In genomic region chr5:17482784-17483183, GRCh38 we compare ENCODE assay signal across 24 cellular contexts.
"Had no signal": no experiment of that assay in that cellular context is flagged by ENCODE, and none has a peak within 500 bp of the region (broad histone marks: within the 10 kb centered on the region; RNA-seq: fewer than 3 reads in every experiment).

No MANE protein-coding gene starts in this region.

- H3K27ac ChIP-seq: RWPE1 had no signal

- H3K9me3 ChIP-seq: MG63 had no signal

- H3K27me3 Mint-ChIP-seq: T-cell had no signal

- H3K27ac Mint-ChIP-seq: T-cell; T-helper 1 cell treated with Interleukin-12 subunit alpha and Interleukin-12 subunit beta and Interleukin-4 antibody, amounts not matched to agents 30 μg/mL and 1 μg/mL, for 36 hours had no signal

- H3K36me3 ChIP-seq: MG63 had no signal

- H3K4me1 Mint-ChIP-seq: T-cell had no signal

- H3K4me3 ChIP-seq: MG63 had no signal

- H3K27me3 ChIP-seq: MG63 had no signal

- ATAC-seq: Panc1, PC-3, T-cell had no signal

- H3K4me3 Mint-ChIP-seq: T-cell; T-helper 1 cell treated with Interleukin-12 subunit alpha and Interleukin-12 subunit beta and Interleukin-4 antibody, amounts not matched to agents 30 μg/mL and 1 μg/mL, for 36 hours had no signal

- H3K36me3 Mint-ChIP-seq: T-cell had no signal

- H3K9me3 Mint-ChIP-seq: T-helper 1 cell treated with Interleukin-12 subunit alpha and Interleukin-12 subunit beta and Interleukin-4 antibody, amounts not matched to agents 30 μg/mL and 1 μg/mL, for 36 hours had no signal

- DNase-seq: Karpas-422, KG1, MG63, NCI-H1092, NCI-H1105 treated with DMSO at 0.1 percent for 48 hours, NCI-H1417 treated with DMSO at 0.1 percent for 48 hours, NCI-H146, NCI-H1694 treated with DMSO at 0.1 percent for 48 hours, NCI-H1930, NCI-H2081, NCI-H2107, NCI-H226, NCI-H446, NCI-H510A, NCI-H524 treated with DMSO at 0.1 percent for 48 hours, NCI-H69, NCI-H774, PC-3, SHP77, SW 1271, T-cell had no signal
